ENCODE assay signal across 1 cellular context in genomic region chr10:88019753-88020152, GRCh38.
TF ChIP-seq lines count a peak whose summit lies in the region.

No MANE protein-coding gene starts in this region.

TF ChIP-seq in IMR-90, 13 proteins besides CTCF, POLR2A, EP300 and RAD21 (continued from another document):
- TF ChIP-seq CHD1 (IDR thresholded peaks at IDR 0.05; ENCODE audit: low read depth, low read length) (no peak), RFX5 (IDR thresholded peaks at IDR 0.05; ENCODE audit: low read depth, low read length) (no peak), CEBPB (IDR thresholded peaks at IDR 0.05; ENCODE audit: low read depth, low read length) (no peak)
TF ChIP-seq in IMR-90: peak in this region for 0.
